Comparison of ENCODE assay signal across 8 cellular contexts in genomic region chr3:52533623-52534280, GRCh38. TPM values are rescaled to one million over a fixed set of nuclear protein-coding genes. Genes with fewer than 3 reads are reported as not detected.
DNase-seq lines count a peak whose midpoint lies in the region; ATAC-seq, FAIRE-seq and TF ChIP-seq lines count a peak whose summit lies in the region.

Gene NT5DC2, minus strand, starts transcription at chr3:52533857. Its CDS starts 120 bp downstream, at chr3:52533737.

- H3K9me3 ChIP-seq in T-helper 17 cell (ENCODE audit: control insufficient read depth, low read length, poor library complexity, severe bottlenecking) = no peaks in the 10 kb centered on the region

- no peak for TF ChIP-seq CTCF in C4-2B (conservative IDR thresholded peaks at IDR 0.05)

- peak within 1 kb of the TSS; percentile 81 for H3K4me3 Mint-ChIP-seq in T-helper 17 cell

- DNase-seq in GM19239 (ENCODE audit: insufficient read length, low spot score) = peak; percentile 93
- DNase-seq in Kasumi-1 (lab: John Stamatoyannopoulos, UW) = peak; percentile 26 to 34
- DNase-seq in T-helper 17 cell = peak; percentile 40 to 69 (median 68)
- peak; percentile 91 for DNase-seq in astrocyte of the hippocampus (ENCODE audit: low read depth, low spot score)
- DNase-seq in hepatic stellate cell (ENCODE audit: low spot score) = peak; percentile 94
- DNase-seq in retina = peak; percentile 87

- ATAC-seq in T-helper 17 cell (peak; percentile 24), GM18870 (IDR thresholded peaks at IDR 0.05; ENCODE audit: unreplicated experiment) (no peak)

- H3K27me3 Mint-ChIP-seq in T-helper 17 cell = no peaks in the 10 kb centered on the region

- peak within 1 kb of the TSS; percentile 87 for H3K27ac ChIP-seq in C4-2B

- H3K27ac Mint-ChIP-seq in T-helper 17 cell = peak within 1 kb of the TSS; percentile 70

- peaks cover 21% of the 10 kb centered on the region for H3K4me1 Mint-ChIP-seq in T-helper 17 cell

- no peak for FAIRE-seq in GM19239 (lab: Jason Lieb, UNC)

- peaks cover 2% of the 10 kb centered on the region for H3K36me3 Mint-ChIP-seq in T-helper 17 cell (ENCODE audit: low read depth)

RNA-seq across cellular contexts. Expression of gene NT5DC2, which starts in this region (rescaled TPM):
- total RNA-seq in T-helper 17 cell = 1 to 10 TPM; 2.3 to 2.5 TPM

Comparison
In these comparisons a context has a peak if more than half of its experiments do, and no peak if none do; other contexts are left out.
1. DNase-seq: peak in every context shown above with its lines; median percentile 94 in hepatic stellate cell; 93 in GM19239; 91 in astrocyte of the hippocampus; 87 in retina; 68 in T-helper 17 cell; 30 in Kasumi-1.